ENCODE assay signal across 18 cellular contexts in genomic region chr17:20475137-20475831, GRCh38. TPM values are rescaled to one million over a fixed set of nuclear protein-coding genes. Genes with fewer than 3 reads are reported as not detected.
"Had no signal": no experiment of that assay in that cellular context is flagged by ENCODE, and none has a peak within 500 bp of the region (broad histone marks: within the 10 kb centered on the region; RNA-seq: fewer than 3 reads in every experiment).

No MANE protein-coding gene starts in this region.

RNA-seq across cellular contexts. Expression of gene LGALS9B, which starts 7.9 kb away (rescaled TPM):
- total RNA-seq: cerebellum, dorsolateral prefrontal cortex, endothelial cell of umbilical vein, fibroblast of lung, heart right ventricle, left lobe of liver, liver, osteoblast, psoas muscle, renal cortical epithelial cell, sigmoid colon, skeletal muscle tissue, subcutaneous adipose tissue, temporal lobe, thyroid gland, urinary bladder had no signal
- polyA plus RNA-seq: endothelial cell of umbilical vein; fibroblast of lung; heart right ventricle; liver; naive thymus-derived CD4-positive, alpha-beta T cell; psoas muscle; right cardiac atrium; urinary bladder had no signal
